8 cellular contexts compared by ENCODE assay signal in genomic region chr2:231786917-231787292, GRCh38. TPM values are rescaled to one million over a fixed set of nuclear protein-coding genes. Genes with fewer than 3 reads are reported as not detected.
DNase-seq lines count a peak whose midpoint lies in the region; ATAC-seq and TF ChIP-seq lines count a peak whose summit lies in the region.

No MANE protein-coding gene starts in this region.

- peaks cover 12% of the 10 kb centered on the region for H4K20me1 ChIP-seq in OCI-LY7 (ENCODE audit: insufficient read depth, low read length)

- no peak for DNase-seq in CD8-positive, alpha-beta T cell
- DNase-seq in OCI-LY7 (ENCODE audit: low spot score) (no peak), epithelial cell of esophagus (ENCODE audit: low read depth) (no peak), ovary (no peak), middle frontal gyrus (ENCODE audit: extremely low spot score, low spot score) (no peak)

- H3K27me3 ChIP-seq in CD8-positive, alpha-beta T cell (ENCODE audit: insufficient read depth, low read length), result no peaks in the 10 kb centered on the region
- H3K27me3 ChIP-seq in ovary, result no peaks in the 10 kb centered on the region

- peak overlapping the region; percentile 59 for H3K27ac ChIP-seq in CD8-positive, alpha-beta T cell (ENCODE audit: low read depth, low read length)
- H3K27ac ChIP-seq in OCI-LY7 (ENCODE audit: low read depth, low read length, poor library complexity, severe bottlenecking) (no peak overlapping the region), ovary (no peak overlapping the region)

- no peaks in the 10 kb centered on the region for H3K9me3 ChIP-seq in CD8-positive, alpha-beta T cell (ENCODE audit: low read length)
- H3K9me3 ChIP-seq in OCI-LY7 (ENCODE audit: low read length) (no peaks in the 10 kb centered on the region), ovary (no peaks in the 10 kb centered on the region)

- H3K4me1 Mint-ChIP-seq in CD8-positive, alpha-beta T cell (ENCODE audit: low read depth), result peaks cover 76% of the 10 kb centered on the region

- no peak for TF ChIP-seq POLR2A in ovary (IDR thresholded peaks at IDR 0.05)

- WGBS in ovary, 3 donors, result 9 to 11% (median 10%) methylated on average over 11 of the region's 11 CpGs

- H3K9me2 ChIP-seq in OCI-LY7 (ENCODE audit: insufficient read depth, low read length), result no peaks in the 10 kb centered on the region

- H3K36me3 Mint-ChIP-seq in CD8-positive, alpha-beta T cell, result peaks cover 39% of the 10 kb centered on the region

- H3K4me3 Mint-ChIP-seq in CD8-positive, alpha-beta T cell, result peak overlapping the region; percentile 93

- no TSS peak for BruUV-seq in OCI-LY7 (replicated peaks; lab: Mats Ljungman, UMichigan)

- peaks cover 17% of the 10 kb centered on the region for H3K36me3 ChIP-seq in CD8-positive, alpha-beta T cell (ENCODE audit: insufficient read depth, low read length)
- H3K36me3 ChIP-seq in OCI-LY7 (ENCODE audit: insufficient read depth, low read length) (peaks cover 35% of the 10 kb centered on the region), ovary (no peaks in the 10 kb centered on the region)

- no peak for TF ChIP-seq EP300 in ovary (IDR thresholded peaks at IDR 0.05)

- peak; percentile 12 for TF ChIP-seq CTCF in CD8-positive, alpha-beta T cell (IDR thresholded peaks at IDR 0.05)
- TF ChIP-seq CTCF in OCI-LY7 (conservative IDR thresholded peaks at IDR 0.05; ENCODE audit: low read length) (no peak), epithelial cell of esophagus (IDR thresholded peaks at IDR 0.05; ENCODE audit: insufficient read depth, low read depth, low read length, missing control alignments) (no peak), ovary (IDR thresholded peaks at IDR 0.05) (no peak)

- H3K9me3 Mint-ChIP-seq in CD8-positive, alpha-beta T cell, result no peaks in the 10 kb centered on the region

- H3K4me3 ChIP-seq in CD8-positive, alpha-beta T cell (ENCODE audit: low read depth, low read length), result peak overlapping the region; percentile 95
- H3K4me3 ChIP-seq in OCI-LY7 (ENCODE audit: low read depth, low read length, poor library complexity, severe bottlenecking) (peak overlapping the region; percentile 99), epithelial cell of esophagus (ENCODE audit: low read length) (peak overlapping the region; percentile 91), ovary (peak overlapping the region; percentile 79)

- peak overlapping the region; percentile 84 for H3K27ac Mint-ChIP-seq in CD8-positive, alpha-beta T cell

- peaks cover 68% of the 10 kb centered on the region for H3K79me2 ChIP-seq in OCI-LY7 (ENCODE audit: insufficient read depth, low read depth, low read length)

- CTCF ChIA-PET in CD8-positive, alpha-beta T cell (lab: Charles Lee), result no interaction called here
- CTCF ChIA-PET in OCI-LY7 (lab: Charles Lee; ENCODE audit: unreplicated experiment), result no interaction called here

- no peak for ATAC-seq in CD8-positive, alpha-beta T cell
- ATAC-seq in GM21390 (IDR thresholded peaks at IDR 0.05; ENCODE audit: unreplicated experiment), result no peak
- ATAC-seq in GM18909 (IDR thresholded peaks at IDR 0.05; ENCODE audit: poor library complexity, unreplicated experiment), result no peak
- no peak for ATAC-seq in HG02938 (IDR thresholded peaks at IDR 0.05; ENCODE audit: unreplicated experiment)

- H3K4me1 ChIP-seq in CD8-positive, alpha-beta T cell (ENCODE audit: insufficient read depth, low read length), result peaks cover 47% of the 10 kb centered on the region
- H3K4me1 ChIP-seq in OCI-LY7 (ENCODE audit: insufficient read depth, low read length, poor library complexity, severe bottlenecking), result peaks cover 42% of the 10 kb centered on the region
- H3K4me1 ChIP-seq in ovary (ENCODE audit: insufficient read depth), result peaks cover 8% of the 10 kb centered on the region

- peak overlapping the region; percentile 94 for H3K4me2 ChIP-seq in OCI-LY7 (ENCODE audit: low read length)

- intact Hi-C loops in CD8-positive, alpha-beta T cell (cut with DNase I, micrococcal nuclease), result loop anchor here (2.0 to 10.0 kb wide), 6 partner anchors 80 to 1862 kb away; partner anchors contain the start of genes DIS3L2 (in 1 of the 2), FBXO36 (in 1 of the 2), PSMD1 (in 1 of the 2) and TRIP12 (in 1 of the 2)
- intact Hi-C loops in OCI-LY7 (cut with micrococcal nuclease; ENCODE audit: unreplicated experiment), result loop anchor here (1.0 kb wide), 2 partner anchors 112 to 174 kb away; no protein-coding TSS in a partner anchor
- intact Hi-C loops in ovary (cut with DNase I), result no loop called here

- POLR2A ChIA-PET in CD8-positive, alpha-beta T cell (lab: Charles Lee), result interaction anchor here (1.0 to 1.9 kb wide), 2 partner anchors 9 to 11 kb away, joined by 5 to 6 read pairs; no protein-coding TSS in a partner anchor
- POLR2A ChIA-PET in OCI-LY7 (lab: Charles Lee), result interaction anchor here (0.9 kb wide), 1 partner anchor 33 kb away, joined by 4 read pairs; no protein-coding TSS in a partner anchor

- no peak overlapping the region for H2AFZ ChIP-seq in OCI-LY7 (ENCODE audit: low read length)

- H3K27me3 Mint-ChIP-seq in CD8-positive, alpha-beta T cell (ENCODE audit: low read depth), result no peaks in the 10 kb centered on the region

RNA-seq across cellular contexts. Expression of gene COPS7B, which starts 0.7 kb away (rescaled TPM):
- 10 to 100 TPM; 35.0 to 36.8 TPM for total RNA-seq in CD8-positive, alpha-beta T cell
- total RNA-seq in OCI-LY7 (2014; rRNA removed; shearing (Covaris generic)), result 50.6 and 55.5 TPM in 2 replicates
- 76.6 and 86.8 TPM in 2 replicates for total RNA-seq in OCI-LY7 (2022)
- total RNA-seq in ovary, result 10 to 100 TPM; 16.9 to 30.8 (median 24.8) TPM
- polyA plus RNA-seq in ovary, result 10 to 100 TPM; 22.6 to 30.5 TPM

RNA-seq across cellular contexts. Expression of gene PDE6D, which starts 5.8 kb away (rescaled TPM):
- 1 to 10 TPM; 4.7 to 5.6 TPM for total RNA-seq in CD8-positive, alpha-beta T cell
- 47.4 and 50.3 TPM in 2 replicates for total RNA-seq in OCI-LY7 (2014; rRNA removed; shearing (Covaris generic))
- total RNA-seq in OCI-LY7 (2022), result 49.0 and 54.6 TPM in 2 replicates
- total RNA-seq in ovary, result 10 to 100 TPM; 13.7 to 22.9 (median 16.9) TPM
- polyA plus RNA-seq in ovary, result 10 to 100 TPM; 21.6 to 32.9 TPM

Comparison
In these comparisons a context has a peak if more than half of its experiments do, and no peak if none do; other contexts are left out.
1. intact Hi-C loops: an anchor here in CD8-positive, alpha-beta T cell (2.0 to 10.0 kb wide) and OCI-LY7 (1.0 kb wide); none called in ovary.